In the genomic region with DNA sequence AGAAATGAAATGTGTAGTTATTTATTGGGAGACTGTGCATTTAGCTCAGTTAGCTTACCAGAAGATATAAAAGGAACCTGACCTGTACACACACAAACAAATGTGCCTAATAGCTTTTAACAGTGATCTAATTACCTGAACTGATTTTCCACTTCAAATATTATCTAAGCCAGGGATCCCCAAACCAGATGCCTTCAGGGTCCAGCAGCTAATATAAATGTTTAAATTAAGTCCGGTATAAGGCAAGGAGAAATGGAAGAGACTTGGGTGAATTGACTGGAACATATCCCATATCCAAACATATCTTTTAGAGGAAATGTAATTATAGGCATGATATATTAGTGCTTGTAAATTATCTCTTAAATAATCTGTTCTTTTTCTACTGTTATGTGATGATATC, we compare ENCODE assay signal across 19 cellular contexts.
A peak's percentile ranks its signal among the peaks of the same experiment; 100 is the strongest.
DNase-seq lines count a peak whose midpoint lies in the region; ATAC-seq and TF ChIP-seq lines count a peak whose summit lies in the region.
"Had no signal": no experiment of that assay in that cellular context is flagged by ENCODE, and none has a peak within 500 bp of the region (broad histone marks: within the 10 kb centered on the region; RNA-seq: fewer than 3 reads in every experiment).

No MANE protein-coding gene starts in this region.

- POLR2A ChIA-PET in CD8-positive, alpha-beta T cell (lab: Charles Lee), result interaction anchor here (0.8 kb wide), 1 partner anchor 73 kb away, joined by 3 read pairs; no protein-coding TSS in a partner anchor
- POLR2A ChIA-PET in T-cell (lab: Charles Lee), result interaction anchor here in 1 of 2 donors (0.6 kb wide), 1 partner anchor 19 kb away, joined by 3 read pairs; no protein-coding TSS in a partner anchor
- POLR2A ChIA-PET in naive thymus-derived CD8-positive, alpha-beta T cell (lab: Charles Lee), result interaction anchor here (2.9 kb wide), 1 partner anchor 66 kb away, joined by 8 read pairs; the partner anchor contains the start of gene CNKSR2

- H3K4me1 ChIP-seq in CD8-positive, alpha-beta T cell (ENCODE audit: insufficient read depth, low read length), result peaks cover 17% of the 10 kb centered on the region
- H3K4me1 ChIP-seq: A549 had no signal

- no peaks in the 10 kb centered on the region for H3K27me3 Mint-ChIP-seq in CD8-positive, alpha-beta T cell (ENCODE audit: low read depth)
- peaks cover 0 to 3% of the 10 kb centered on the region in 2 donors for H3K27me3 Mint-ChIP-seq in T-cell
- H3K27me3 Mint-ChIP-seq in naive thymus-derived CD8-positive, alpha-beta T cell, result no peaks in the 10 kb centered on the region
- H3K27me3 Mint-ChIP-seq: CD4-positive, alpha-beta memory T cell had no signal

- no peak overlapping the region for H3K4me3 ChIP-seq in CD8-positive, alpha-beta T cell (ENCODE audit: low read depth, low read length)
- H3K4me3 ChIP-seq: A549; BLaER1 treated with 17β-estradiol and CSF1 and Interleukin-3, amounts not matched to agents 10 nM and 100 nM had no signal

- H3K27me3 ChIP-seq in CD8-positive, alpha-beta T cell (ENCODE audit: insufficient read depth, low read length), result no peaks in the 10 kb centered on the region
- H3K27me3 ChIP-seq: BLaER1 treated with 17β-estradiol and CSF1 and Interleukin-3, amounts not matched to agents 10 nM and 100 nM had no signal

- H3K9me3 ChIP-seq in CD8-positive, alpha-beta T cell (ENCODE audit: low read length), result no peaks in the 10 kb centered on the region
- H3K9me3 ChIP-seq: A549 had no signal

- intact Hi-C loops in CD8-positive, alpha-beta T cell (cut with DNase I, micrococcal nuclease), result loop anchor here in 1 of 2 experiments (5.0 kb wide), 1 partner anchor 39 kb away; no protein-coding TSS in a partner anchor

- peak; percentile 0 for DNase-seq in NCI-H82 (lab: John Stamatoyannopoulos, UW)
- no peak for DNase-seq in NCI-H82 treated with DMSO at 0.1 percent for 48 hours (lab: John Stamatoyannopoulos, UW; ENCODE audit: unreplicated experiment)
- DNase-seq in CD8-positive, alpha-beta T cell, result no peak
- no peak for DNase-seq in T-cell
- no peak for DNase-seq in naive thymus-derived CD8-positive, alpha-beta T cell
- no peak for DNase-seq in GM10266 (ENCODE audit: extremely low spot score)
- no peak for DNase-seq in NCI-H187 treated with DMSO at 0.1 percent for 48 hours (lab: John Stamatoyannopoulos, UW)
- DNase-seq in substantia nigra (lab: John Stamatoyannopoulos, UW), result no peak
- DNase-seq: AML-193; Calu3; CD4-positive, alpha-beta memory T cell; DMS53; DND-41; EL; H9; IMR-90 had no signal

- peak overlapping the region; percentile 86 for H3K27ac Mint-ChIP-seq in CD8-positive, alpha-beta T cell
- H3K27ac Mint-ChIP-seq in T-cell, result peak overlapping the region; percentile 87 to 94
- H3K27ac Mint-ChIP-seq in naive thymus-derived CD8-positive, alpha-beta T cell, result peak overlapping the region in 9 of 10 donors; percentile 7 to 99 (median 64)
- H3K27ac Mint-ChIP-seq: H9 had no signal

- H3K36me3 Mint-ChIP-seq in CD8-positive, alpha-beta T cell, result peaks cover 4% of the 10 kb centered on the region
- H3K36me3 Mint-ChIP-seq in T-cell, result no peaks in the 10 kb centered on the region
- H3K36me3 Mint-ChIP-seq in naive thymus-derived CD8-positive, alpha-beta T cell, result no peaks in the 10 kb centered on the region
- H3K36me3 Mint-ChIP-seq: CD4-positive, alpha-beta memory T cell had no signal

- H3K4me1 Mint-ChIP-seq in CD8-positive, alpha-beta T cell (ENCODE audit: low read depth), result peaks cover 29% of the 10 kb centered on the region
- H3K4me1 Mint-ChIP-seq in T-cell, result peaks cover 29 to 38% (median 30%) of the 10 kb centered on the region in 3 donors
- H3K4me1 Mint-ChIP-seq in naive thymus-derived CD8-positive, alpha-beta T cell, result peaks cover 0 to 44% (median 18%) of the 10 kb centered on the region in 4 donors

- no peaks in the 10 kb centered on the region for H3K9me3 Mint-ChIP-seq in CD8-positive, alpha-beta T cell
- H3K9me3 Mint-ChIP-seq in T-cell, result no peaks in the 10 kb centered on the region
- H3K9me3 Mint-ChIP-seq in naive thymus-derived CD8-positive, alpha-beta T cell, result no peaks in the 10 kb centered on the region
- H3K9me3 Mint-ChIP-seq: CD4-positive, alpha-beta memory T cell had no signal

- H3K4me3 Mint-ChIP-seq in CD8-positive, alpha-beta T cell, result no peak overlapping the region
- no peak overlapping the region for H3K4me3 Mint-ChIP-seq in T-cell
- no peak overlapping the region for H3K4me3 Mint-ChIP-seq in naive thymus-derived CD8-positive, alpha-beta T cell
- H3K4me3 Mint-ChIP-seq: CD4-positive, alpha-beta memory T cell; H9 had no signal

- ATAC-seq in CD8-positive, alpha-beta T cell, result no peak
- ATAC-seq in T-cell (replicated peaks in 1 of 4), result no peak
- ATAC-seq in naive thymus-derived CD8-positive, alpha-beta T cell, result no peak
- ATAC-seq: A549 had no signal

- CTCF ChIA-PET in CD8-positive, alpha-beta T cell (lab: Charles Lee), result interaction anchor here (0.9 kb wide), 1 partner anchor 66 kb away, joined by 3 read pairs; no protein-coding TSS in a partner anchor
- CTCF ChIA-PET in T-cell (lab: Charles Lee), result interaction anchor here in 1 of 2 donors (1.4 kb wide), 1 partner anchor 66 kb away, joined by 3 read pairs; no protein-coding TSS in a partner anchor

- H3K36me3 ChIP-seq in CD8-positive, alpha-beta T cell (ENCODE audit: insufficient read depth, low read length), result no peaks in the 10 kb centered on the region
- H3K36me3 ChIP-seq: BLaER1 treated with 17β-estradiol and CSF1 and Interleukin-3, amounts not matched to agents 10 nM and 100 nM had no signal

- no peak overlapping the region for H3K27ac ChIP-seq in CD8-positive, alpha-beta T cell (ENCODE audit: low read depth, low read length)
- H3K27ac ChIP-seq in substantia nigra (ENCODE audit: low read depth, low read length, poor library complexity, severe bottlenecking), result no peak overlapping the region
- H3K27ac ChIP-seq: 22Rv1, A549 had no signal

- TF ChIP-seq CTCF in CD8-positive, alpha-beta T cell (IDR thresholded peaks at IDR 0.05), result no peak
- no peak for TF ChIP-seq CTCF in GM10266 (IDR thresholded peaks at IDR 0.05; ENCODE audit: control insufficient read depth, insufficient read depth, low read depth, missing control alignments)
